In genomic region chr14:72457641-72458040, GRCh38 we compare ENCODE assay signal across 15 cellular contexts.
DNase-seq lines count a peak whose midpoint lies in the region; ATAC-seq and TF ChIP-seq lines count a peak whose summit lies in the region.
"Had no signal": no experiment of that assay in that cellular context is flagged by ENCODE, and none has a peak within 500 bp of the region (broad histone marks: within the 10 kb centered on the region; RNA-seq: fewer than 3 reads in every experiment).

No MANE protein-coding gene starts in this region.

- no peak overlapping the region for H3K4me3 ChIP-seq in astrocyte of the spinal cord (ENCODE audit: low read depth, low read length)
- H3K4me3 ChIP-seq: transverse colon had no signal

- DNase-seq in AG08395 (ENCODE audit: low spot score) (peak; percentile 72), HPDE6-E6E7 (ENCODE audit: extremely low spot score) (peak; percentile 71), astrocyte of the spinal cord (ENCODE audit: low read depth, low spot score) (peak; percentile 80), myocyte (ENCODE audit: low read depth) (peak; percentile 56), hippocampal formation (lab: John Stamatoyannopoulos, UW) (no peak), anterior cingulate cortex (lab: John Stamatoyannopoulos, UW) (no peak), KG1 (lab: John Stamatoyannopoulos, UW) (no peak)
- DNase-seq: activated CD4-positive, alpha-beta T cell treated with anti-CD3 and anti-CD28 coated beads, Interleukin-2, amount 50 U/mL, for 4 hours; activated T-cell treated with anti-CD3 and anti-CD28 coated beads, Interleukin-2, amount 50 U/mL, for 48 hours; AML-193; NCI-H146; NCI-H446 treated with DMSO at 0.1 percent for 48 hours; stimulated activated naive CD4-positive, alpha-beta T cell; transverse colon had no signal

- ATAC-seq in activated CD4-positive, CD25-positive, alpha-beta regulatory T cell treated with anti-CD3 and anti-CD28 coated beads, Interleukin-2, amount 50 U/mL, for 24 hours = no peak

- in situ Hi-C loops in astrocyte of the spinal cord (cut with HindIII; ENCODE audit: low sequenced_read_pairs) = no loop called here

- TF ChIP-seq CTCF in astrocyte of the spinal cord (IDR thresholded peaks at IDR 0.05; ENCODE audit: low read depth, low read length) = no peak

Comparison
In these comparisons a context has a peak if more than half of its experiments do, and no peak if none do; other contexts are left out.
1. DNase-seq: peak in AG08395 (single experiment), HPDE6-E6E7 (single experiment), astrocyte of the spinal cord (single experiment) and myocyte (single experiment); none in hippocampal formation (0 of 2), anterior cingulate cortex (0 of 58) and KG1 (single experiment).